21 cellular contexts compared by ENCODE assay signal in the genomic region with DNA sequence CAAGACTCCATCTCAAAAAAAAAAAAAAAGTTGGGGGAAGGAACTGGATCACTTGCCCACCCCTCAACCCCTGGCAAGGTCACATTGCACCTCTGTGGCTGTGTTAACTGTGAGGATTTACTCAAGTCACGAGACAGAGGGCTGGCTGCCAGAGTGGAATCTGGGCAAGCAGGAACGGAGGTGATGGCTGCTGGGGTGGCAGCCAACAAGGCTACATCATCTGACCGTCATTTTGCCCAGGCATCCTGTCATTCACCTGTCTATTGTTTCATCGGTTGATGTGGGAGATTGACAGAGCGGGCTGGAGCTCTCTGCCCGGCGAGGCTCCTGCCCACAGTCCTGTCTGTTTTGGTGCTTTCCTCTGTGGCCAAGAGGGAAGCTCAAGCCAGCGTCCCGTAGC.
DNase-seq lines count a peak whose midpoint lies in the region; TF ChIP-seq lines count a peak whose summit lies in the region.
"Had no signal": no experiment of that assay in that cellular context is flagged by ENCODE, and none has a peak within 500 bp of the region (broad histone marks: within the 10 kb centered on the region; RNA-seq: fewer than 3 reads in every experiment).

No MANE protein-coding gene starts in this region.

- peaks cover 3% of the 10 kb centered on the region for H3K4me1 Mint-ChIP-seq in activated T-helper 2 cell treated with anti-CD3 and anti-CD28 coated beads, Interferon-gamma antibody, Interleukin-2, Interleukin-4, amounts not matched to agents 10 μg/mL and 5 μg/mL and 100 μg/mL, durations not matched to agents 14 hours and 24 hours and 36 hours (ENCODE audit: low read depth)
- H3K4me1 Mint-ChIP-seq: GM23338 had no signal

- H3K4me3 ChIP-seq in LNCaP clone FGC (ENCODE audit: low read depth, low read length) (no peak overlapping the region), left ventricle myocardium inferior (no peak overlapping the region), prostate gland (no peak overlapping the region), H7 (ENCODE audit: insufficient read depth, low read depth, low read length) (no peak overlapping the region)
- H3K4me3 ChIP-seq: GM23338, HAP-1, K562, PC-9 had no signal

- TF ChIP-seq CTCF in LNCaP clone FGC (IDR thresholded peaks at IDR 0.05; ENCODE audit: control insufficient read depth, extremely low read depth, insufficient read depth) (no peak), left ventricle myocardium inferior (IDR thresholded peaks at IDR 0.05; ENCODE audit: borderline replicate concordance) (no peak), prostate gland (IDR thresholded peaks at IDR 0.05) (no peak)

- H3K4me1 ChIP-seq in left ventricle myocardium inferior, result peaks cover 15% of the 10 kb centered on the region
- H3K4me1 ChIP-seq in prostate gland (replicated peaks), result no peaks in the 10 kb centered on the region
- H3K4me1 ChIP-seq: HAP-1 had no signal

- H3K27ac ChIP-seq in left ventricle myocardium inferior (replicated peaks), result no peak overlapping the region
- H3K27ac ChIP-seq in prostate gland, result no peak overlapping the region
- H3K27ac ChIP-seq: PC-9 had no signal

- no peak for TF ChIP-seq POLR2A in prostate gland (IDR thresholded peaks at IDR 0.05)

- H3K9me3 ChIP-seq in left ventricle myocardium inferior (replicated peaks) (no peaks in the 10 kb centered on the region), prostate gland (no peaks in the 10 kb centered on the region)
- H3K9me3 ChIP-seq: HAP-1 had no signal

- 88% methylated on average over 9 of the region's 9 CpGs for WGBS in prostate gland

- no peak overlapping the region for H3K4me3 Mint-ChIP-seq in activated T-helper 2 cell treated with anti-CD3 and anti-CD28 coated beads, Interferon-gamma antibody, Interleukin-2, Interleukin-4, amounts not matched to agents 10 μg/mL and 5 μg/mL and 100 μg/mL, durations not matched to agents 14 hours and 24 hours and 36 hours (ENCODE audit: low read depth)
- H3K4me3 Mint-ChIP-seq: CD4-positive, alpha-beta memory T cell; GM23338 had no signal

- intact Hi-C loops in left ventricle myocardium inferior (cut with micrococcal nuclease), result no loop called here
- intact Hi-C loops in prostate gland (cut with DNase I), result loop anchor here (10.0 kb wide), 2 partner anchors 86 to 186 kb away; a partner anchor contains a TSS
- intact Hi-C loops in activated T-helper 2 cell treated with anti-CD3 and anti-CD28 coated beads, Interferon-gamma antibody, Interleukin-2, Interleukin-4, amounts not matched to agents 10 μg/mL and 5 μg/mL and 100 μg/mL, durations not matched to agents 14 hours and 24 hours and 36 hours (cut with micrococcal nuclease), result no loop called here

- no peak overlapping the region for H3K27ac Mint-ChIP-seq in activated T-helper 2 cell treated with anti-CD3 and anti-CD28 coated beads, Interferon-gamma antibody, Interleukin-2, Interleukin-4, amounts not matched to agents 10 μg/mL and 5 μg/mL and 100 μg/mL, durations not matched to agents 14 hours and 24 hours and 36 hours
- H3K27ac Mint-ChIP-seq: GM23338 had no signal

- DNase-seq in LNCaP clone FGC (ENCODE audit: low read depth), result peak; percentile 76
- peak; percentile 69 for DNase-seq in NCI-H2029 (lab: John Stamatoyannopoulos, UW)
- DNase-seq in left ventricle myocardium inferior, result peak; percentile 56
- DNase-seq in prostate gland (ENCODE audit: low spot score), result peak; percentile 39
- no peak for DNase-seq in H7
- no peak for DNase-seq in NCI-H1105 (lab: John Stamatoyannopoulos, UW)
- no peak for DNase-seq in activated T-helper 2 cell treated with anti-CD3 and anti-CD28 coated beads, Interferon-gamma antibody, Interleukin-2, Interleukin-4, amounts not matched to agents 10 μg/mL and 5 μg/mL and 100 μg/mL, durations not matched to agents 14 hours and 24 hours and 36 hours (ENCODE audit: low spot score)
- DNase-seq: C1 segment of cervical spinal cord; CD4-positive, alpha-beta memory T cell; COR-L47; DMS53; Kasumi-1; MV-4-11; NCI-H2081; NCI-H345; NCI-H510A treated with DMSO at 0.1 percent for 48 hours; PC-9; SHP77 treated with DMSO at 0.1 percent for 48 hours had no signal

- H3K36me3 Mint-ChIP-seq in activated T-helper 2 cell treated with anti-CD3 and anti-CD28 coated beads, Interferon-gamma antibody, Interleukin-2, Interleukin-4, amounts not matched to agents 10 μg/mL and 5 μg/mL and 100 μg/mL, durations not matched to agents 14 hours and 24 hours and 36 hours (ENCODE audit: low read depth), result no peaks in the 10 kb centered on the region

- H3K9me3 Mint-ChIP-seq in activated T-helper 2 cell treated with anti-CD3 and anti-CD28 coated beads, Interferon-gamma antibody, Interleukin-2, Interleukin-4, amounts not matched to agents 10 μg/mL and 5 μg/mL and 100 μg/mL, durations not matched to agents 14 hours and 24 hours and 36 hours, result no peaks in the 10 kb centered on the region
- H3K9me3 Mint-ChIP-seq: CD4-positive, alpha-beta memory T cell; GM23338 had no signal

- H3K27me3 ChIP-seq in left ventricle myocardium inferior (ENCODE audit: low read depth) (no peaks in the 10 kb centered on the region), prostate gland (replicated peaks; ENCODE audit: insufficient read depth) (no peaks in the 10 kb centered on the region), H7 (ENCODE audit: control insufficient read depth, insufficient read depth, low read length) (no peaks in the 10 kb centered on the region)

- peaks cover 6% of the 10 kb centered on the region for H3K36me3 ChIP-seq in left ventricle myocardium inferior
- no peaks in the 10 kb centered on the region for H3K36me3 ChIP-seq in prostate gland
- peaks cover 6% of the 10 kb centered on the region for H3K36me3 ChIP-seq in H7 (replicated peaks; ENCODE audit: control insufficient read depth, insufficient read depth, low read length)
- H3K36me3 ChIP-seq: HAP-1 had no signal

- H3K27me3 Mint-ChIP-seq in activated T-helper 2 cell treated with anti-CD3 and anti-CD28 coated beads, Interferon-gamma antibody, Interleukin-2, Interleukin-4, amounts not matched to agents 10 μg/mL and 5 μg/mL and 100 μg/mL, durations not matched to agents 14 hours and 24 hours and 36 hours (ENCODE audit: low read depth), result no peaks in the 10 kb centered on the region
- H3K27me3 Mint-ChIP-seq: CD4-positive, alpha-beta memory T cell had no signal

Comparison
In these comparisons a context has a peak if more than half of its experiments do, and no peak if none do; other contexts are left out.
1. DNase-seq: peak in LNCaP clone FGC (single experiment), NCI-H2029 (single experiment), left ventricle myocardium inferior (single experiment) and prostate gland (single experiment); none in H7 (single experiment), NCI-H1105 (single experiment) and activated T-helper 2 cell treated with anti-CD3 and anti-CD28 coated beads, Interferon-gamma antibody, Interleukin-2, Interleukin-4, amounts not matched to agents 10 μg/mL and 5 μg/mL and 100 μg/mL, durations not matched to agents 14 hours and 24 hours and 36 hours (single experiment).